25 cellular contexts compared by ENCODE assay signal in genomic region chr1:241813768-241814270, GRCh38. TPM values are rescaled to one million over a fixed set of nuclear protein-coding genes. Genes with fewer than 3 reads are reported as not detected.
"Had no signal": no experiment of that assay in that cellular context is flagged by ENCODE, and none has a peak within 500 bp of the region (broad histone marks: within the 10 kb centered on the region; RNA-seq: fewer than 3 reads in every experiment).

No MANE protein-coding gene starts in this region.

- H3K27ac Mint-ChIP-seq: activated CD8-positive, alpha-beta memory T cell treated with anti-CD3 and anti-CD28 coated beads, Interleukin-2, amount 10 ng/mL, durations not matched to agents 7 days and 5 days; activated CD8-positive, alpha-beta T cell treated with anti-CD3 and anti-CD28 coated beads, Interleukin-2, amount 10 ng/mL, durations not matched to agents 7 days and 5 days; activated naive CD4-positive, alpha-beta T cell treated with anti-CD3 and anti-CD28 coated beads, Interleukin-2, amount 50 U/mL, for 72 hours; nephron; WTC11 had no signal

- H3K9me3 ChIP-seq: body of pancreas, heart right ventricle, left ventricle myocardium inferior, spleen, tibial nerve had no signal

- H3K27me3 ChIP-seq: body of pancreas, dorsolateral prefrontal cortex, tibial nerve had no signal

- DNase-seq: activated CD4-positive, alpha-beta T cell treated with anti-CD3 and anti-CD28 coated beads for 1 hour; activated CD8-positive, alpha-beta memory T cell treated with anti-CD3 and anti-CD28 coated beads, Interleukin-2, amount 10 ng/mL, durations not matched to agents 7 days and 5 days; activated CD8-positive, alpha-beta T cell treated with anti-CD3 and anti-CD28 coated beads, Interleukin-2, amount 10 ng/mL, durations not matched to agents 7 days and 5 days; activated naive CD4-positive, alpha-beta T cell; activated T-cell treated with anti-CD3 and anti-CD28 coated beads, Interleukin-2, amount 50 U/mL, for 48 hours; aorta; body of pancreas; cerebellar nuclear complex; dorsolateral prefrontal cortex; effector memory CD4-positive, alpha-beta T cell; erythroblast; foreskin melanocyte; heart right ventricle; left ventricle myocardium inferior; posterior cingulate gyrus; right cardiac atrium; spleen; stimulated activated naive CD4-positive, alpha-beta T cell; T-helper 2 cell had no signal

- H3K36me3 ChIP-seq: cardiac muscle cell, heart right ventricle, left ventricle myocardium inferior, spleen, tibial nerve had no signal

- H3K4me1 Mint-ChIP-seq: activated CD8-positive, alpha-beta memory T cell treated with anti-CD3 and anti-CD28 coated beads, Interleukin-2, amount 10 ng/mL, durations not matched to agents 7 days and 5 days; WTC11 had no signal

- H3K27ac ChIP-seq: body of pancreas, cardiac muscle cell, coronary artery, dorsolateral prefrontal cortex, heart right ventricle, left ventricle myocardium inferior, spleen, tibial nerve had no signal

- H3K4me1 ChIP-seq: body of pancreas, heart right ventricle, left ventricle myocardium inferior, tibial nerve had no signal

- H3K9me3 Mint-ChIP-seq: activated naive CD4-positive, alpha-beta T cell treated with anti-CD3 and anti-CD28 coated beads, Interleukin-2, amount 50 U/mL, for 72 hours; nephron; WTC11 had no signal

- H3K36me3 Mint-ChIP-seq: activated CD8-positive, alpha-beta memory T cell treated with anti-CD3 and anti-CD28 coated beads, Interleukin-2, amount 10 ng/mL, durations not matched to agents 7 days and 5 days; activated naive CD4-positive, alpha-beta T cell treated with anti-CD3 and anti-CD28 coated beads, Interleukin-2, amount 50 U/mL, for 72 hours; WTC11 had no signal

- H3K4me3 Mint-ChIP-seq: activated CD8-positive, alpha-beta memory T cell treated with anti-CD3 and anti-CD28 coated beads, Interleukin-2, amount 10 ng/mL, durations not matched to agents 7 days and 5 days; activated CD8-positive, alpha-beta T cell treated with anti-CD3 and anti-CD28 coated beads, Interleukin-2, amount 10 ng/mL, durations not matched to agents 7 days and 5 days; nephron; WTC11 had no signal

- ATAC-seq: activated CD8-positive, alpha-beta memory T cell treated with anti-CD3 and anti-CD28 coated beads, Interleukin-2, amount 10 ng/mL, durations not matched to agents 7 days and 5 days; activated CD8-positive, alpha-beta T cell treated with anti-CD3 and anti-CD28 coated beads, Interleukin-2, amount 10 ng/mL, durations not matched to agents 7 days and 5 days; activated naive CD4-positive, alpha-beta T cell treated with anti-CD3 and anti-CD28 coated beads, Interleukin-2, amount 50 U/mL, for 72 hours; body of pancreas; heart right ventricle; right cardiac atrium; WTC11 had no signal

- H3K4me3 ChIP-seq: body of pancreas, cardiac muscle cell, coronary artery, dorsolateral prefrontal cortex, heart right ventricle, left ventricle myocardium inferior, spleen, tibial nerve had no signal

RNA-seq across cellular contexts. Expression of gene EXO1, which starts 34.2 kb away (rescaled TPM):
- total RNA-seq: body of pancreas had no signal
